In the genomic region with DNA sequence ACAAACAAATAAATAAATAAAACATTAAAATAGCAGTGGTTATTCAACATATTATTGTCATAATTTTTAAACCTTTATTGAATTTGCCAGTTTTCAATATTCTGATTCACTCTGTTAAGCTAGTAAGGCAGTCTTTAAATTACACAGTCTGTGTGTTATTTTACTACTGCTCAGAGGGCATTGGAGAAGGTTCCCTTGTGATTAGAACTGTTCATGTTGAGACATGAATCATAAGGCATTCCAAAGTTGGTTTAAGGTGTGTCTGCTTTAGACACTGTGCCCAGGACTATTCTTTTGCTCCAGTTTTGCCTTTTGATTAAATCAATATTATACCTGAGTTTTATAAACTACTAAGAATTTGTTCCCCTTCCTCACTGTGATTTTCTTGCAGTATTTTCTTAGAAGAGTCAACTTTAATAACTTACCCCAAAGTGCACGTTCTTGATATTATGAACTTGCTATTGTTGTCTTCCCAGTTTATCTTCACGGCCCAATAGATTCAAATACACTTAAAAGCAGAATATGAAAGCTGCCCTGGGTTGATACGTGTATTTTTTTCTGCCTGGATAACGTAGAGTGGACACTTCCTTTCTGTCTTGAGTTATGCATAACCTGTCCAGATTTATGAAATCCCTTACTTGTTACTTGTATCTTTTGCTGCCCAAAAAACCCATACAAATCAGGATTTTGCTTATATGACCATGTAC, we compare ENCODE assay signal across 1 cellular context.
TF ChIP-seq lines count a peak whose summit lies in the region.

No MANE protein-coding gene starts in this region.

TF ChIP-seq in GM23338, 12 proteins besides CTCF, POLR2A, EP300 and RAD21 (continued from another document):
- TF ChIP-seq, protein P1, sequence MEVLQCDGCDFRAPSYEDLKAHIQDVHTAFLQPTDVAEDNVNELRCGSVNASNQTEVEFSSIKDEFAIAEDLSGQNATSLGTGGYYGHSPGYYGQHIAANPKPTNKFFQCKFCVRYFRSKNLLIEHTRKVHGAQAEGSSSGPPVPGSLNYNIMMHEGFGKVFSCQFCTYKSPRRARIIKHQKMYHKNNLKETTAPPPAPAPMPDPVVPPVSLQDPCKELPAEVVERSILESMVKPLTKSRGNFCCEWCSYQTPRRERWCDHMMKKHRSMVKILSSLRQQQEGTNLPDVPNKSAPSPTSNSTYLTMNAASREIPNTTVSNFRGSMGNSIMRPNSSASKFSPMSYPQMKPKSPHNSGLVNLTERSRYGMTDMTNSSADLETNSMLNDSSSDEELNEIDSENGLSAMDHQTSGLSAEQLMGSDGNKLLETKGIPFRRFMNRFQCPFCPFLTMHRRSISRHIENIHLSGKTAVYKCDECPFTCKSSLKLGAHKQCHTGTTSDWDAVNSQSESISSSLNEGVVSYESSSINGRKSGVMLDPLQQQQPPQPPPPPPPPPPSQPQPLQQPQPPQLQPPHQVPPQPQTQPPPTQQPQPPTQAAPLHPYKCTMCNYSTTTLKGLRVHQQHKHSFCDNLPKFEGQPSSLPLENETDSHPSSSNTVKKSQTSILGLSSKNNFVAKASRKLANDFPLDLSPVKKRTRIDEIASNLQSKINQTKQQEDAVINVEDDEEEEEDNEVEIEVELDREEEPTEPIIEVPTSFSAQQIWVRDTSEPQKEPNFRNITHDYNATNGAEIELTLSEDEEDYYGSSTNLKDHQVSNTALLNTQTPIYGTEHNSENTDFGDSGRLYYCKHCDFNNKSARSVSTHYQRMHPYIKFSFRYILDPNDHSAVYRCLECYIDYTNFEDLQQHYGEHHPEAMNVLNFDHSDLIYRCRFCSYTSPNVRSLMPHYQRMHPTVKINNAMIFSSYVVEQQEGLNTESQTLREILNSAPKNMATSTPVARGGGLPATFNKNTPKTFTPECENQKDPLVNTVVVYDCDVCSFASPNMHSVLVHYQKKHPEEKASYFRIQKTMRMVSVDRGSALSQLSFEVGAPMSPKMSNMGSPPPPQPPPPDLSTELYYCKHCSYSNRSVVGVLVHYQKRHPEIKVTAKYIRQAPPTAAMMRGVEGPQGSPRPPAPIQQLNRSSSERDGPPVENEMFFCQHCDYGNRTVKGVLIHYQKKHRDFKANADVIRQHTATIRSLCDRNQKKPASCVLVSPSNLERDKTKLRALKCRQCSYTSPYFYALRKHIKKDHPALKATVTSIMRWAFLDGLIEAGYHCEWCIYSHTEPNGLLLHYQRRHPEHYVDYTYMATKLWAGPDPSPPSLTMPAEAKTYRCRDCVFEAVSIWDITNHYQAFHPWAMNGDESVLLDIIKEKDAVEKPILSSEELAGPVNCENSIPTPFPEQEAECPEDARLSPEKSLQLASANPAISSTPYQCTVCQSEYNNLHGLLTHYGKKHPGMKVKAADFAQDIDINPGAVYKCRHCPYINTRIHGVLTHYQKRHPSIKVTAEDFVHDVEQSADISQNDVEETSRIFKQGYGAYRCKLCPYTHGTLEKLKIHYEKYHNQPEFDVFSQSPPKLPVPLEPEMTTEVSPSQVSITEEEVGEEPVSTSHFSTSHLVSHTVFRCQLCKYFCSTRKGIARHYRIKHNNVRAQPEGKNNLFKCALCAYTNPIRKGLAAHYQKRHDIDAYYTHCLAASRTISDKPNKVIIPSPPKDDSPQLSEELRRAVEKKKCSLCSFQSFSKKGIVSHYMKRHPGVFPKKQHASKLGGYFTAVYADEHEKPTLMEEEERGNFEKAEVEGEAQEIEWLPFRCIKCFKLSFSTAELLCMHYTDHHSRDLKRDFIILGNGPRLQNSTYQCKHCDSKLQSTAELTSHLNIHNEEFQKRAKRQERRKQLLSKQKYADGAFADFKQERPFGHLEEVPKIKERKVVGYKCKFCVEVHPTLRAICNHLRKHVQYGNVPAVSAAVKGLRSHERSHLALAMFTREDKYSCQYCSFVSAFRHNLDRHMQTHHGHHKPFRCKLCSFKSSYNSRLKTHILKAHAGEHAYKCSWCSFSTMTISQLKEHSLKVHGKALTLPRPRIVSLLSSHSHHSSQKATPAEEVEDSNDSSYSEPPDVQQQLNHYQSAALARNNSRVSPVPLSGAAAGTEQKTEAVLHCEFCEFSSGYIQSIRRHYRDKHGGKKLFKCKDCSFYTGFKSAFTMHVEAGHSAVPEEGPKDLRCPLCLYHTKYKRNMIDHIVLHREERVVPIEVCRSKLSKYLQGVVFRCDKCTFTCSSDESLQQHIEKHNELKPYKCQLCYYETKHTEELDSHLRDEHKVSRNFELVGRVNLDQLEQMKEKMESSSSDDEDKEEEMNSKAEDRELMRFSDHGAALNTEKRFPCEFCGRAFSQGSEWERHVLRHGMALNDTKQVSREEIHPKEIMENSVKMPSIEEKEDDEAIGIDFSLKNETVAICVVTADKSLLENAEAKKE (CRISPR knock-in tag; IDR thresholded peaks at IDR 0.05) = no peak
- TF ChIP-seq ZNF331 (CRISPR knock-in tag; IDR thresholded peaks at IDR 0.05; ENCODE audit: low read depth) = no peak
